Comparison of ENCODE assay signal across 8 cellular contexts in the genomic region with DNA sequence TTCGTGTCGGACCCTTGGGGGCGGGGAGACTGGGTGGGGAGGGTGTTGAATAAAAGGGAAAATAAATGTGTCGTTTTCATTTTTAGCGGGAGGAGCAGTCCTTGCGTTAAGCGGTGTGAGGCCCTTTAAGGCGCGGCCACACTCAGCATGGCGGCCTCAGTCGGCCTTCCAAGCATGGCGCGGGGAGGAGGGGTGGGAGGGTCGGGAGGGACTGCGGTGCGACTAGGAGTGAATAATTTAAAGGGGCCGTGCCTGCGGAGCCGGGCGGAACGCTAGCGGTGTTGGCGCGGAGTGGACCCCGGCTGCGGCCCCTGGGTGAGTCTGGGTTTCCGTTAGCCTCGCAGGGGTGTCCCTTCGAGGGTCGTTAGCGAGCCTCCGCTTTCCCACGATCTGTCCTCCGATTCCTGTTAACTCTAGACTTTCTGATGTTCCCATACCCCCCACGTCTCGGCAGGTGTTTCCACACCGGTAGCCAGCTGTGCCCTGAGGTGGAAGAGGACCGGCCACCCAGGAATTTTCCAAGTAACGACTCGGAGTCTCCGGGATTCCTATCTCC. TPM values are rescaled to one million over a fixed set of nuclear protein-coding genes. Genes with fewer than 3 reads are reported as not detected.
DNase-seq lines count a peak whose midpoint lies in the region; ATAC-seq and TF ChIP-seq lines count a peak whose summit lies in the region.

No MANE protein-coding gene starts in this region.

- TF ChIP-seq POLR2A in right lobe of liver (IDR thresholded peaks at IDR 0.05), result peak; percentile 59

- CTCF ChIA-PET in activated CD8-positive, alpha-beta T cell treated with anti-CD3 and anti-CD28 coated beads for 36 hours (lab: Charles Lee), result interaction anchor here (1.1 to 1.5 kb wide), 2 partner anchors 37 to 147 kb away, joined by 3 read pairs; partner anchors contain the start of gene TRAPPC5

- H3K27me3 Mint-ChIP-seq in activated CD8-positive, alpha-beta T cell treated with anti-CD3 and anti-CD28 coated beads for 36 hours, result no peaks in the 10 kb centered on the region

- DNase-seq in COLO829 (ENCODE audit: low spot score), result peak; percentile 74
- DNase-seq in NCI-H774 (lab: John Stamatoyannopoulos, UW), result peak; percentile 80
- peak; percentile 87 for DNase-seq in activated CD8-positive, alpha-beta T cell treated with anti-CD3 and anti-CD28 coated beads for 36 hours
- DNase-seq in dorsolateral prefrontal cortex, result peak; percentile 74 to 92 (median 89)
- DNase-seq in right lobe of liver, result peak; percentile 86 to 89 (median 89)
- peak; percentile 85 for DNase-seq in stimulated activated CD4-positive, alpha-beta T cell treated with anti-CD3 and anti-CD28 coated beads, Interleukin-4, amount 100 ng/mL, for 1 hour

- H3K4me1 ChIP-seq in right lobe of liver, result peaks cover 0 to 10% (median 0%) of the 10 kb centered on the region in 4 donors

- H3K27me3 ChIP-seq in dorsolateral prefrontal cortex, result no peaks in the 10 kb centered on the region
- no peaks in the 10 kb centered on the region for H3K27me3 ChIP-seq in right lobe of liver

- H3K4me1 Mint-ChIP-seq in activated CD8-positive, alpha-beta T cell treated with anti-CD3 and anti-CD28 coated beads for 36 hours (ENCODE audit: low read depth), result peaks cover 13% of the 10 kb centered on the region

- H3K27ac Mint-ChIP-seq in activated CD8-positive, alpha-beta T cell treated with anti-CD3 and anti-CD28 coated beads for 36 hours, result peak overlapping the region; percentile 91

- no peak for TF ChIP-seq CTCF in activated CD8-positive, alpha-beta T cell treated with anti-CD3 and anti-CD28 coated beads for 36 hours (IDR thresholded peaks at IDR 0.05)
- TF ChIP-seq CTCF in dorsolateral prefrontal cortex (IDR thresholded peaks at IDR 0.05 in 54 of 56, conservative IDR thresholded peaks at IDR 0.05 in 2 of 56; ENCODE audit: low read depth in 1 of 56, partially characterized antibody in 56 of 56) (peak in 5 of 56 donors; percentile 2 to 21 (median 7)), right lobe of liver (IDR thresholded peaks at IDR 0.05) (no peak)

- H3K4me3 ChIP-seq in dorsolateral prefrontal cortex (peak overlapping the region; percentile 69 to 99 (median 94)), right lobe of liver (peak overlapping the region; percentile 80 to 92 (median 83))

- H3K36me3 ChIP-seq in right lobe of liver, result peaks cover 0 to 12% (median 3%) of the 10 kb centered on the region in 4 donors

- H3K27ac ChIP-seq in dorsolateral prefrontal cortex, result peak overlapping the region; percentile 79 to 100 (median 97)
- peak overlapping the region; percentile 50 to 84 (median 66) for H3K27ac ChIP-seq in right lobe of liver

- peaks cover 15% of the 10 kb centered on the region for H3K36me3 Mint-ChIP-seq in activated CD8-positive, alpha-beta T cell treated with anti-CD3 and anti-CD28 coated beads for 36 hours (ENCODE audit: low read depth)

- intact Hi-C loops in activated CD8-positive, alpha-beta T cell treated with anti-CD3 and anti-CD28 coated beads for 36 hours (cut with micrococcal nuclease), result no loop called here
- intact Hi-C loops in dorsolateral prefrontal cortex (cut with DNase I), result loop anchor here (1.0 kb wide), 1 partner anchor 12 kb away; the partner anchor contains the start of gene MCOLN1 (in 2 of the 2)
- intact Hi-C loops in right lobe of liver (cut with DNase I), result loop anchor here in 1 of 2 donors (10.0 kb wide), 1 partner anchor 159 kb away; no protein-coding TSS in a partner anchor

- peak; percentile 47 for ATAC-seq in HG03135 (IDR thresholded peaks at IDR 0.05; ENCODE audit: unreplicated experiment)
- peak; percentile 40 for ATAC-seq in activated CD8-positive, alpha-beta T cell treated with anti-CD3 and anti-CD28 coated beads for 36 hours
- ATAC-seq in right lobe of liver, result peak; percentile 65 to 71 (median 69)
- ATAC-seq in GM18868 (IDR thresholded peaks at IDR 0.05; ENCODE audit: unreplicated experiment), result no peak

- POLR2A ChIA-PET in activated CD8-positive, alpha-beta T cell treated with anti-CD3 and anti-CD28 coated beads for 36 hours (lab: Charles Lee), result interaction anchor here (1.7 to 6.3 kb wide), 3 partner anchors 10 to 95 kb away, joined by 6 to 44 read pairs (median 7); partner anchors contain the start of genes MCOLN1, PET100 and XAB2

- no peaks in the 10 kb centered on the region for H3K9me3 Mint-ChIP-seq in activated CD8-positive, alpha-beta T cell treated with anti-CD3 and anti-CD28 coated beads for 36 hours

- no peaks in the 10 kb centered on the region for H3K9me3 ChIP-seq in right lobe of liver

- 0% methylated on average over 10 of the region's 41 CpGs for WGBS in right lobe of liver (ENCODE audit: insufficient coverage, low coverage, low lambda C conversion rate, missing lambda C conversion rate)

- peak overlapping the region; percentile 95 for H3K4me3 Mint-ChIP-seq in activated CD8-positive, alpha-beta T cell treated with anti-CD3 and anti-CD28 coated beads for 36 hours

RNA-seq across cellular contexts. Expression of gene PNPLA6, which starts 1.5 kb away (rescaled TPM):
- 10 to 100 TPM; 79.2 to 90.3 TPM for total RNA-seq in activated CD8-positive, alpha-beta T cell treated with anti-CD3 and anti-CD28 coated beads for 36 hours
- total RNA-seq in dorsolateral prefrontal cortex (100 to 1,000 TPM; 131 to 340 (median 192) TPM), right lobe of liver (10 to 100 TPM; 38.7 to 61.8 (median 46.5) TPM)

RNA-seq across cellular contexts. Expression of gene MCOLN1, which starts 11.6 kb away (rescaled TPM):
- total RNA-seq in activated CD8-positive, alpha-beta T cell treated with anti-CD3 and anti-CD28 coated beads for 36 hours, result 1 to 10 TPM; 7.9 to 9.2 TPM
- 10 to 100 TPM; 21.1 to 64.6 (median 33.5) TPM for total RNA-seq in dorsolateral prefrontal cortex
- total RNA-seq in right lobe of liver, result 10 to 100 TPM in 5 of 6 experiments, 1 to 10 TPM in 1; 9.8 to 25.2 (median 17.7) TPM

RNA-seq across cellular contexts. Expression of gene ZNF358, which starts 18.1 kb away (rescaled TPM):
- 1 to 10 TPM; 4.8 to 6.5 TPM for total RNA-seq in activated CD8-positive, alpha-beta T cell treated with anti-CD3 and anti-CD28 coated beads for 36 hours
- total RNA-seq in dorsolateral prefrontal cortex (100 to 1,000 TPM in 76 of 120 experiments, 10 to 100 TPM in 44; 69.6 to 225 (median 107) TPM), right lobe of liver (10 to 100 TPM; 15.3 to 35.1 (median 24.8) TPM)

RNA-seq across cellular contexts. Expression of gene PEX11G, which starts 45.2 kb away (rescaled TPM):
- 1 to 10 TPM; 1.4 to 1.5 TPM for total RNA-seq in activated CD8-positive, alpha-beta T cell treated with anti-CD3 and anti-CD28 coated beads for 36 hours
- total RNA-seq in dorsolateral prefrontal cortex, result 1 to 10 TPM in 117 of 120 experiments, under 1 TPM in 3; 0.77 to 8.8 (median 3.2) TPM
- 10 to 100 TPM in 2 of 6 experiments, 1 to 10 TPM in 4; 4.8 to 14.3 (median 9.4) TPM for total RNA-seq in right lobe of liver
